10 cellular contexts compared by ENCODE assay signal in the genomic region with DNA sequence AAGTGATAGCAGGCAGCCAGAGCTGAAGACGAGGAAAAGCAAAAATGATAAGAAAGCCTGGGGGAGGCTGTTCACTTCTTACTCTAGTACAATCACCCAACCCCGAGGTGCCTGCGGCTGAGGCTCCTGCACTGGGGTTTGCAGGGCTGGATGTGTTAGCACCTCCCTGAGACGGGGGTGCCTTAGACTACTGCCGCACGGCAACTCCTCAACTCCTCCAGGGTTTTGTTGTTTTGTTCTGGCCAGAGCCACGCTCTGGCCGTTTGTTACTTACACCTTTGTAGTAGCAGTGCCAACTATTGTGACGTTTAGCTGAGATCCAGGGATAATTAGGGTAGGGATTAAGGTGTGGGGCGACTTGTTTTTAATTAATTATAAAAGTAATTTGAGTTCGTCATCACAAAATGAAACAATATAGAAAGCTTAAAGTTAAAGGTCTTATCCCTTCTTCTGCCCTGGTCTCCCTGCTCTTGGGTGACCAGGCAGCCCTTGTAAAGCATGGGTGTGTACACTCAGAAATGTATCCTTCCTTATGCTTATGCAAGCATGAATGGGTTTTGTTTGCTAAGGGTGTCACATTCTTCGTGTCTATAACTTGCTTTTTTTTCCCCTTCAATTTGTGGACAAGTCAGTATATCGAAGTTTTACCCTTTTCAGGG. TPM values are rescaled to one million over a fixed set of nuclear protein-coding genes. Genes with fewer than 3 reads are reported as not detected.
DNase-seq lines count a peak whose midpoint lies in the region; ATAC-seq and TF ChIP-seq lines count a peak whose summit lies in the region.
"Had no signal": no experiment of that assay in that cellular context is flagged by ENCODE, and none has a peak within 500 bp of the region (broad histone marks: within the 10 kb centered on the region; RNA-seq: fewer than 3 reads in every experiment).

No MANE protein-coding gene starts in this region.

- H3K4me1 Mint-ChIP-seq in activated T-helper 2 cell treated with anti-CD3 and anti-CD28 coated beads, Interferon-gamma antibody, Interleukin-2, Interleukin-4, amounts not matched to agents 10 μg/mL and 5 μg/mL and 100 μg/mL, durations not matched to agents 14 hours and 24 hours and 36 hours (ENCODE audit: low read depth) = peaks cover 39% of the 10 kb centered on the region
- H3K4me1 Mint-ChIP-seq in naive thymus-derived CD8-positive, alpha-beta T cell = peaks cover 14 to 52% (median 31%) of the 10 kb centered on the region in 4 donors

- H3K4me3 ChIP-seq in left ventricle myocardium inferior = no peak overlapping the region
- no peak overlapping the region for H3K4me3 ChIP-seq in right cardiac atrium (ENCODE audit: low read length)

- H3K9me3 ChIP-seq in left ventricle myocardium inferior (replicated peaks) (no peaks in the 10 kb centered on the region), right cardiac atrium (ENCODE audit: control insufficient read depth, low read length) (no peaks in the 10 kb centered on the region)

- DNase-seq in left ventricle myocardium inferior (no peak), right cardiac atrium (no peak), Right ventricle myocardium superior (no peak), ACHN (no peak)
- no peak for DNase-seq in activated T-helper 2 cell treated with anti-CD3 and anti-CD28 coated beads, Interferon-gamma antibody, Interleukin-2, Interleukin-4, amounts not matched to agents 10 μg/mL and 5 μg/mL and 100 μg/mL, durations not matched to agents 14 hours and 24 hours and 36 hours (ENCODE audit: low spot score)
- peak in 6 of 10 donors; percentile 3 to 51 (median 35) for DNase-seq in naive thymus-derived CD8-positive, alpha-beta T cell

- no peaks in the 10 kb centered on the region for H3K9me3 Mint-ChIP-seq in activated T-helper 2 cell treated with anti-CD3 and anti-CD28 coated beads, Interferon-gamma antibody, Interleukin-2, Interleukin-4, amounts not matched to agents 10 μg/mL and 5 μg/mL and 100 μg/mL, durations not matched to agents 14 hours and 24 hours and 36 hours
- H3K9me3 Mint-ChIP-seq in naive thymus-derived CD8-positive, alpha-beta T cell = no peaks in the 10 kb centered on the region

- peak overlapping the region; percentile 63 for H3K4me3 Mint-ChIP-seq in activated T-helper 2 cell treated with anti-CD3 and anti-CD28 coated beads, Interferon-gamma antibody, Interleukin-2, Interleukin-4, amounts not matched to agents 10 μg/mL and 5 μg/mL and 100 μg/mL, durations not matched to agents 14 hours and 24 hours and 36 hours (ENCODE audit: low read depth)
- peak overlapping the region; percentile 43 to 84 (median 72) for H3K4me3 Mint-ChIP-seq in naive thymus-derived CD8-positive, alpha-beta T cell
- H3K4me3 Mint-ChIP-seq: brain had no signal

- 75% methylated on average over 13 of the region's 13 CpGs for WGBS in right cardiac atrium

- POLR2A ChIA-PET in naive thymus-derived CD8-positive, alpha-beta T cell (lab: Charles Lee) = interaction anchor here (0.7 to 1.6 kb wide), 3 partner anchors 9 to 83 kb away, joined by 4 to 11 read pairs (median 5); a partner anchor contains a TSS

- H3K4me1 ChIP-seq in left ventricle myocardium inferior (peaks cover 81% of the 10 kb centered on the region), right cardiac atrium (ENCODE audit: control insufficient read depth, insufficient read depth, low read length) (peaks cover 11% of the 10 kb centered on the region)

- H3K27ac Mint-ChIP-seq in activated T-helper 2 cell treated with anti-CD3 and anti-CD28 coated beads, Interferon-gamma antibody, Interleukin-2, Interleukin-4, amounts not matched to agents 10 μg/mL and 5 μg/mL and 100 μg/mL, durations not matched to agents 14 hours and 24 hours and 36 hours = peak overlapping the region; percentile 69
- H3K27ac Mint-ChIP-seq in naive thymus-derived CD8-positive, alpha-beta T cell = peak overlapping the region in 9 of 10 donors; percentile 58 to 90 (median 83)

- ATAC-seq in right cardiac atrium = no peak
- peak; percentile 88 for ATAC-seq in naive thymus-derived CD8-positive, alpha-beta T cell
- ATAC-seq in HG03175 (IDR thresholded peaks at IDR 0.05; ENCODE audit: unreplicated experiment) = no peak
- ATAC-seq in Right ventricle myocardium superior (ENCODE audit: poor library complexity) = no peak
- no peak for ATAC-seq in GM21367 (IDR thresholded peaks at IDR 0.05; ENCODE audit: unreplicated experiment)

- no peak for TF ChIP-seq CTCF in left ventricle myocardium inferior (IDR thresholded peaks at IDR 0.05; ENCODE audit: borderline replicate concordance)

- intact Hi-C loops in left ventricle myocardium inferior (cut with micrococcal nuclease) (no loop called here), right cardiac atrium (cut with DNase I) (no loop called here), Right ventricle myocardium superior (cut with DNase I) (no loop called here)
- intact Hi-C loops in activated T-helper 2 cell treated with anti-CD3 and anti-CD28 coated beads, Interferon-gamma antibody, Interleukin-2, Interleukin-4, amounts not matched to agents 10 μg/mL and 5 μg/mL and 100 μg/mL, durations not matched to agents 14 hours and 24 hours and 36 hours (cut with micrococcal nuclease) = no loop called here

- peak overlapping the region; percentile 5 for H3K27ac ChIP-seq in left ventricle myocardium inferior (replicated peaks)
- H3K27ac ChIP-seq in right cardiac atrium (ENCODE audit: low read length) = no peak overlapping the region

- H3K27me3 ChIP-seq in left ventricle myocardium inferior (ENCODE audit: low read depth) (no peaks in the 10 kb centered on the region), right cardiac atrium (ENCODE audit: control insufficient read depth, insufficient read depth) (no peaks in the 10 kb centered on the region)

- in situ Hi-C loops in ACHN (cut with HindIII; ENCODE audit: low pct_ligation_motif_present, low pct_unique_long_range_greater_than_20kb, low sequenced_read_pairs) = no loop called here

- H3K36me3 Mint-ChIP-seq in activated T-helper 2 cell treated with anti-CD3 and anti-CD28 coated beads, Interferon-gamma antibody, Interleukin-2, Interleukin-4, amounts not matched to agents 10 μg/mL and 5 μg/mL and 100 μg/mL, durations not matched to agents 14 hours and 24 hours and 36 hours (ENCODE audit: low read depth) = peaks cover 4% of the 10 kb centered on the region
- no peaks in the 10 kb centered on the region for H3K36me3 Mint-ChIP-seq in naive thymus-derived CD8-positive, alpha-beta T cell

- no peaks in the 10 kb centered on the region for H3K27me3 Mint-ChIP-seq in activated T-helper 2 cell treated with anti-CD3 and anti-CD28 coated beads, Interferon-gamma antibody, Interleukin-2, Interleukin-4, amounts not matched to agents 10 μg/mL and 5 μg/mL and 100 μg/mL, durations not matched to agents 14 hours and 24 hours and 36 hours (ENCODE audit: low read depth)
- H3K27me3 Mint-ChIP-seq in naive thymus-derived CD8-positive, alpha-beta T cell = peaks cover 0 to 3% (median 0%) of the 10 kb centered on the region in 5 donors
- H3K27me3 Mint-ChIP-seq: brain had no signal

- H3K36me3 ChIP-seq in left ventricle myocardium inferior = no peaks in the 10 kb centered on the region

RNA-seq across cellular contexts. Expression of a gene that starts 51.3 kb away (rescaled TPM):
- total RNA-seq in left ventricle myocardium inferior = 97.9 TPM
- 10 to 100 TPM; 28.2 to 55.9 (median 39.5) TPM for total RNA-seq in right cardiac atrium
- polyA plus RNA-seq in right cardiac atrium = 56.5 TPM
- 0.41 TPM in 1 of 2 replicates, not detected in the other for total RNA-seq in activated T-helper 2 cell treated with anti-CD3 and anti-CD28 coated beads, Interferon-gamma antibody, Interleukin-2, Interleukin-4, amounts not matched to agents 10 μg/mL and 5 μg/mL and 100 μg/mL, durations not matched to agents 14 hours and 24 hours and 36 hours
- not detected for total RNA-seq in naive thymus-derived CD8-positive, alpha-beta T cell
- not detected for polyA plus RNA-seq in naive thymus-derived CD8-positive, alpha-beta T cell
- 84.7 TPM for total RNA-seq in Right ventricle myocardium superior
- total RNA-seq: HT1080 had no signal

Comparison
In these comparisons a context has a peak if more than half of its experiments do, and no peak if none do; other contexts are left out.
1. DNase-seq: peak in naive thymus-derived CD8-positive, alpha-beta T cell (6 of 10); none in left ventricle myocardium inferior (single experiment), right cardiac atrium (0 of 3), activated T-helper 2 cell treated with anti-CD3 and anti-CD28 coated beads, Interferon-gamma antibody, Interleukin-2, Interleukin-4, amounts not matched to agents 10 μg/mL and 5 μg/mL and 100 μg/mL, durations not matched to agents 14 hours and 24 hours and 36 hours (single experiment), Right ventricle myocardium superior (single experiment) and ACHN (single experiment).
2. ATAC-seq: peak in naive thymus-derived CD8-positive, alpha-beta T cell (2 of 2); none in right cardiac atrium (0 of 2), HG03175 (single experiment), Right ventricle myocardium superior (single experiment) and GM21367 (single experiment).
3. RNA of a gene that starts 51.3 kb away (total RNA-seq): 97.9 TPM in left ventricle myocardium inferior (single experiment), 84.7 TPM in Right ventricle myocardium superior (single experiment) and 28.2 to 55.9 TPM in right cardiac atrium; 0.41 TPM in activated T-helper 2 cell treated with anti-CD3 and anti-CD28 coated beads, Interferon-gamma antibody, Interleukin-2, Interleukin-4, amounts not matched to agents 10 μg/mL and 5 μg/mL and 100 μg/mL, durations not matched to agents 14 hours and 24 hours and 36 hours and not detected in naive thymus-derived CD8-positive, alpha-beta T cell; every median in the first group is over 10 times any median in the second.